In genomic region chr20:184288-184687, GRCh38 we compare ENCODE assay signal across 9 cellular contexts. TPM values are rescaled to one million over a fixed set of nuclear protein-coding genes. Genes with fewer than 3 reads are reported as not detected.
"Had no signal": no experiment of that assay in that cellular context is flagged by ENCODE, and none has a peak within 500 bp of the region (broad histone marks: within the 10 kb centered on the region; RNA-seq: fewer than 3 reads in every experiment).

No MANE protein-coding gene starts in this region.

- DNase-seq: GDM1, GF-D8 had no signal

- H3K4me3 ChIP-seq: GM12878 had no signal

- FAIRE-seq: G401.6, GM12878, GM12891, GM12892, GM18507, GM19239 had no signal

- ATAC-seq: GM12878 had no signal

RNA-seq across cellular contexts. Expression of gene DEFB128, which starts 5.2 kb away (rescaled TPM):
- total RNA-seq: G401, GM12878 had no signal
- polyA plus RNA-seq: GM12878 had no signal

RNA-seq across cellular contexts. Expression of gene DEFB127, which starts 27.0 kb away (rescaled TPM):
- total RNA-seq: G401, GM12878 had no signal
- polyA plus RNA-seq: GM12878 had no signal

RNA-seq across cellular contexts. Expression of gene DEFB126, which starts 41.9 kb away (rescaled TPM):
- total RNA-seq: G401, GM12878 had no signal
- polyA plus RNA-seq: GM12878 had no signal

RNA-seq across cellular contexts. Expression of gene DEFB129, which starts 42.8 kb away (rescaled TPM):
- total RNA-seq: G401, GM12878 had no signal
- polyA plus RNA-seq: GM12878 had no signal
